In the genomic region with DNA sequence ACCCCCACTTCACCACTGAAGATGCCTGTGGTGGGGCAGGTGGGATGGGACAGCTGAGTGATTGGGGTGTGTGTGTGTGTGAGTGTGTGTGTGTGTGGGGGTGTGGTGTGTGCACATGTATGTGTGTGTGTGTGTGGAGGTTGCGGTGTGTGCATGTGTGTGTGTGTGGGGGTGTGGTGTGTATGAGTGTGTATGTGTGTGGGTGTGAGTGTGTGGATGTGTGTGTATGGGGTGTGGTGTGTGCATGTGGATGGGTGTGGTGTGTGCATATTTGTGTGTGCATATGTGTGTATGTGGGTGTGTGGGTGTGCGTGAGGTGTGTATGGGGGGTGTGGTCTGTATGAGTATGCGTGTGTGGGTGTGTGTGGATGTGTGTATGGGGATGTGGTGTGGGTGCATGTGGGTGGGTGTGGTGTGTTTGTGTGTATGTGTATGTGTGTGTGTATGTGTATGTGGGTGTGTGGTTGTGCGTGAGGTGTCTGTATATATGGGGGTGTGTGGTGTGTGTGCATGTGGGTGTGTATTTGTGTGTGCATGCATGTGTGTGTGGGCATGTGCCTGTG, we compare ENCODE assay signal across 14 cellular contexts.
"Had no signal": no experiment of that assay in that cellular context is flagged by ENCODE, and none has a peak within 500 bp of the region (broad histone marks: within the 10 kb centered on the region; RNA-seq: fewer than 3 reads in every experiment).

No MANE protein-coding gene starts in this region.

- H3K4me3 ChIP-seq: coronary artery, esophagus squamous epithelium, neural progenitor cell, prostate gland, skin epidermis, testis, upper lobe of right lung had no signal

- ATAC-seq: right cardiac atrium, upper lobe of right lung had no signal

- H3K27me3 ChIP-seq: esophagus squamous epithelium, testis, upper lobe of right lung had no signal

- H3K27ac ChIP-seq: esophagus squamous epithelium, neural progenitor cell, prostate gland, testis, upper lobe of right lung had no signal

- H3K9ac ChIP-seq: neural progenitor cell had no signal

- H3K36me3 ChIP-seq: esophagus squamous epithelium, neural progenitor cell, prostate gland, upper lobe of right lung had no signal

- H3K9me3 ChIP-seq: esophagus squamous epithelium, prostate gland, testis, upper lobe of right lung had no signal

- DNase-seq: activated CD4-positive, CD25-positive, alpha-beta regulatory T cell treated with anti-CD3 and anti-CD28 coated beads, Interleukin-2, amount 50 U/mL, for 72 hours; activated naive CD4-positive, alpha-beta T cell; activated T-cell treated with anti-CD3 and anti-CD28 coated beads for 4 hours; anterior cingulate cortex; esophagus squamous epithelium; naive B cell; stimulated activated CD4-positive, alpha-beta T cell treated with anti-CD3 and anti-CD28 coated beads, Interleukin-4, amount 100 ng/mL, for 24 hours; testis; upper lobe of right lung had no signal
